ENCODE assay signal across 16 cellular contexts in the genomic region with DNA sequence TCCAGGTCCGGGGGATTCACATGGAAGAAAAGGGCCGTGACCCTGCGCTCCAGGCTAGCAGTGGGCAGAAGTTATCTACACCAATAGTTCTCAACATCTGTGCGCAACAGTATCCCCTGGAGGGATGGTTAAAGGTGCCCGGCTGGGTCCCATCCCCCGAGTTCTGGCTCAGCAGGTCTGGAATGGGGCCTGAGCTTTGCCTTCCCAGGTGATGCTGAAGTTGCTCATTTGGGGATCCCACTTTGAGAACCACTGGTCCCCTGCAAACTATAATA. TPM values are rescaled to one million over a fixed set of nuclear protein-coding genes. Genes with fewer than 3 reads are reported as not detected.
DNase-seq lines count a peak whose midpoint lies in the region; ATAC-seq, FAIRE-seq and TF ChIP-seq lines count a peak whose summit lies in the region.
"Had no signal": no experiment of that assay in that cellular context is flagged by ENCODE, and none has a peak within 500 bp of the region (broad histone marks: within the 10 kb centered on the region; RNA-seq: fewer than 3 reads in every experiment).

No MANE protein-coding gene starts in this region.

- H3K4me1 ChIP-seq in body of pancreas (peaks cover 64% of the 10 kb centered on the region), pancreas (peaks cover 30 to 44% (median 38%) of the 10 kb centered on the region in 3 donors)

- FAIRE-seq in pancreas (lab: Jason Lieb, UNC): no peak
- FAIRE-seq: A204.1, GM12878 had no signal

- no peak for TF ChIP-seq CTCF in body of pancreas (IDR thresholded peaks at IDR 0.05)
- TF ChIP-seq CTCF in pancreas (IDR thresholded peaks at IDR 0.05): no peak

- no peak for TF ChIP-seq POLR2A in body of pancreas (IDR thresholded peaks at IDR 0.05)

- H3K4me3 ChIP-seq in H7 (ENCODE audit: insufficient read depth, low read depth, low read length) (no peak overlapping the region), body of pancreas (no peak overlapping the region), pancreas (no peak overlapping the region)
- H3K4me3 ChIP-seq: ascending aorta, GM12878, left lung, Peyer's patch, skin epidermis, tibial nerve had no signal

- H3K9me3 ChIP-seq in body of pancreas: no peaks in the 10 kb centered on the region
- no peaks in the 10 kb centered on the region for H3K9me3 ChIP-seq in pancreas
- H3K9me3 ChIP-seq: ascending aorta, left lung, Peyer's patch, tibial nerve had no signal

- H3K27me3 ChIP-seq in H7 (ENCODE audit: control insufficient read depth, insufficient read depth, low read length) (no peaks in the 10 kb centered on the region), body of pancreas (no peaks in the 10 kb centered on the region), pancreas (no peaks in the 10 kb centered on the region)
- H3K27me3 ChIP-seq: ascending aorta, left lung, Peyer's patch, tibial nerve had no signal

- H3K27ac ChIP-seq in body of pancreas (peak overlapping the region; percentile 40 to 81 (median 68)), pancreas (peak overlapping the region; percentile 14 to 76 (median 71))
- H3K27ac ChIP-seq: ascending aorta, skin epidermis had no signal

- no peak for ATAC-seq in body of pancreas
- no peak for ATAC-seq in pancreas
- no peak for ATAC-seq in HG02884 (IDR thresholded peaks at IDR 0.05; ENCODE audit: unreplicated experiment)
- ATAC-seq in GM19467 (IDR thresholded peaks at IDR 0.05; ENCODE audit: unreplicated experiment): no peak
- ATAC-seq: GM12878 had no signal

- intact Hi-C loops in body of pancreas (cut with DNase I) (no loop called here), pancreas (cut with DNase I) (no loop called here)

- DNase-seq in NCI-H510A (lab: John Stamatoyannopoulos, UW) (peak; percentile 59), NCI-H510A treated with DMSO at 0.1 percent for 48 hours (lab: John Stamatoyannopoulos, UW) (no peak), H7 (peak; percentile 70), body of pancreas (no peak), pancreas (no peak), GOT3 (lab: John Stamatoyannopoulos, UW) (no peak)
- DNase-seq: NCI-H226 had no signal

- no peaks in the 10 kb centered on the region; the same call in 1 of the 2 replicates for H3K36me3 ChIP-seq in H7 (replicated peaks; ENCODE audit: control insufficient read depth, insufficient read depth, low read length)
- no peaks in the 10 kb centered on the region for H3K36me3 ChIP-seq in body of pancreas (replicated peaks in 1 of 2; ENCODE audit: insufficient read depth in 1 of 2, low read depth in 2 of 2)
- H3K36me3 ChIP-seq in pancreas: no peaks in the 10 kb centered on the region

- WGBS in body of pancreas, 2 donors: 54 to 70% methylated on average over 3 to 6 of the region's 6 CpGs
- 42 to 47% methylated on average over 6 of the region's 6 CpGs for WGBS in pancreas, 2 donors

RNA-seq across cellular contexts. Expression of gene DNMT3A, which starts 31.1 kb away (rescaled TPM):
- 48.6 and 63.1 TPM in 2 replicates for total RNA-seq in H7 (2014; rRNA removed; shearing (Covaris generic))
- total RNA-seq in body of pancreas: 10 to 100 TPM; 18.7 to 27.4 TPM
- total RNA-seq in pancreas: 10 to 100 TPM; 13.7 to 30.9 (median 17.5) TPM
- polyA plus RNA-seq in pancreas: 10 to 100 TPM; 10.3 to 19.1 TPM

Comparison
In these comparisons a context has a peak if more than half of its experiments do, and no peak if none do; other contexts are left out.
1. DNase-seq: peak in NCI-H510A (single experiment) and H7 (single experiment); none in NCI-H510A treated with DMSO at 0.1 percent for 48 hours (single experiment), body of pancreas (0 of 4), pancreas (0 of 6) and GOT3 (single experiment).